8 cellular contexts compared by ENCODE assay signal in genomic region chr5:140639093-140639821, GRCh38. TPM values are rescaled to one million over a fixed set of nuclear protein-coding genes. Genes with fewer than 3 reads are reported as not detected.
DNase-seq lines count a peak whose midpoint lies in the region; ATAC-seq and TF ChIP-seq lines count a peak whose summit lies in the region.

Gene TMCO6 (plus strand): TSS chr5:140639451. CDS start chr5:140639528, 77 bp downstream.

- H3K27ac Mint-ChIP-seq in chondrocyte (ENCODE audit: unreplicated experiment) = peak within 1 kb of the TSS; percentile 90

- TF ChIP-seq POLR2A in GM19099 (IDR thresholded peaks at IDR 0.05; ENCODE audit: extremely low read depth, insufficient read length, low read depth) = peak; percentile 80

- no peaks in the 10 kb centered on the region for H3K9me3 Mint-ChIP-seq in chondrocyte (ENCODE audit: low read depth)

- H3K4me1 Mint-ChIP-seq in chondrocyte (ENCODE audit: low read depth) = peaks cover 15% of the 10 kb centered on the region

- H3K36me3 Mint-ChIP-seq in chondrocyte (ENCODE audit: low read depth) = no peaks in the 10 kb centered on the region

- DNase-seq in Ammon's horn (ENCODE audit: low spot score) (peak; percentile 99), NCI-H510A (lab: John Stamatoyannopoulos, UW) (peak; percentile 82), chondrocyte (ENCODE audit: low spot score) (peak; percentile 97), kidney tubule cell (ENCODE audit: low spot score) (peak; percentile 95)
- DNase-seq in activated CD4-positive, alpha-beta T cell treated with anti-CD3 and anti-CD28 coated beads for 24 hours (ENCODE audit: low read depth in 2 of 2) = peak; percentile 96 to 98
- DNase-seq in stimulated activated CD4-positive, alpha-beta T cell treated with anti-CD3 and anti-CD28 coated beads, Interleukin-1b, Interleukin-23, amount 100 ng/mL, for 24 hours (ENCODE audit: low read depth in 4 of 4, low spot score in 1 of 4) = peak; percentile 93 to 98 (median 96)

- peak within 1 kb of the TSS; percentile 80 for H3K4me3 Mint-ChIP-seq in chondrocyte (ENCODE audit: unreplicated experiment)

- no peaks in the 10 kb centered on the region for H3K27me3 Mint-ChIP-seq in chondrocyte (ENCODE audit: low read depth)

- TF ChIP-seq CTCF in chondrocyte (IDR thresholded peaks at IDR 0.05) = peak; percentile 83

- peak; percentile 96 for ATAC-seq in HG03432 (IDR thresholded peaks at IDR 0.05; ENCODE audit: unreplicated experiment)

RNA-seq across cellular contexts. Expression of gene TMCO6, which starts in this region (rescaled TPM):
- total RNA-seq in chondrocyte = 4.9 to 7.4 TPM (median 6.6 TPM) in 3 replicates

Comparison
In these comparisons a context has a peak if more than half of its experiments do, and no peak if none do; other contexts are left out.
1. Peak in every context shown above with its lines: DNase-seq and ATAC-seq.